ENCODE assay signal across 15 cellular contexts in the genomic region with DNA sequence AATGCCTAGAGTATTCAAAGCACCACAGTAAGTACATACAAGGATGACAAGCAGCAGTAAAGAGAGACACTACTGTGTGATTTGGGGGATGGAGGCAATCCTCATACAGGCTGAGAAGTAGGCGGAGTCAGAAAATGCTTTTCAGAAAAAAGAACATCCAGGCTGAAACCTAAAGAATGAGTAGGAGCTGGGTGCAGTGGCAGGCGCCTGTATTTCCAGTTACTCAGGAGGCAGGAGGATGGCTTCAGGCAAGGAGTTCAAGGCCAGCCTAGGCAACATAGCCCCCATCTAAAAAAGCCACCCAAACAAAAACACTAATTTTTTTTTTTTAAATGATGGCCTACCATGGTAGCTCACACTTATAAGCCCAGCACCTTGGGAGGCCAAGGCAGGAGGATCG. TPM values are rescaled to one million over a fixed set of nuclear protein-coding genes. Genes with fewer than 3 reads are reported as not detected.
DNase-seq lines count a peak whose midpoint lies in the region; ATAC-seq and TF ChIP-seq lines count a peak whose summit lies in the region.
"Had no signal": no experiment of that assay in that cellular context is flagged by ENCODE, and none has a peak within 500 bp of the region (broad histone marks: within the 10 kb centered on the region; RNA-seq: fewer than 3 reads in every experiment).

No MANE protein-coding gene starts in this region.

- no peaks in the 10 kb centered on the region for H3K27me3 Mint-ChIP-seq in activated naive CD8-positive, alpha-beta T cell
- H3K27me3 Mint-ChIP-seq in activated naive CD8-positive, alpha-beta T cell treated with anti-CD3 and anti-CD28 coated beads, Interleukin-2, amount 50 U/mL, for 24 hours, result no peaks in the 10 kb centered on the region
- H3K27me3 Mint-ChIP-seq: activated CD4-positive, alpha-beta T cell treated with anti-CD3 and anti-CD28 coated beads, Interleukin-2, amount 10 ng/mL, durations not matched to agents 24 days and 14 days had no signal

- peak overlapping the region; percentile 61 for H3K27ac Mint-ChIP-seq in activated naive CD8-positive, alpha-beta T cell
- no peak overlapping the region for H3K27ac Mint-ChIP-seq in activated naive CD8-positive, alpha-beta T cell treated with anti-CD3 and anti-CD28 coated beads, Interleukin-2, amount 50 U/mL, for 24 hours
- peak overlapping the region; percentile 10 for H3K27ac Mint-ChIP-seq in stimulated activated effector memory CD8-positive, alpha-beta T cell treated with anti-CD3 and anti-CD28 coated beads, Interleukin-12 subunit alpha, Interleukin-12 subunit beta, amount 100 ng/mL, for 72 hours
- H3K27ac Mint-ChIP-seq: activated CD4-positive, alpha-beta T cell treated with anti-CD3 and anti-CD28 coated beads, Interleukin-2, amount 10 ng/mL, durations not matched to agents 24 days and 14 days; T-helper 1 cell treated with Interleukin-12 subunit alpha and Interleukin-12 subunit beta and Interleukin-4 antibody, amounts not matched to agents 30 μg/mL and 1 μg/mL, for 36 hours had no signal

- no peaks in the 10 kb centered on the region for H3K36me3 ChIP-seq in Peyer's patch
- no peaks in the 10 kb centered on the region for H3K36me3 ChIP-seq in heart right ventricle
- H3K36me3 ChIP-seq: upper lobe of right lung had no signal

- peaks cover 95% of the 10 kb centered on the region for H3K4me1 Mint-ChIP-seq in activated naive CD8-positive, alpha-beta T cell (ENCODE audit: low read depth)
- peaks cover 95% of the 10 kb centered on the region for H3K4me1 Mint-ChIP-seq in activated naive CD8-positive, alpha-beta T cell treated with anti-CD3 and anti-CD28 coated beads, Interleukin-2, amount 50 U/mL, for 24 hours
- peaks cover 90% of the 10 kb centered on the region for H3K4me1 Mint-ChIP-seq in stimulated activated effector memory CD8-positive, alpha-beta T cell treated with anti-CD3 and anti-CD28 coated beads, Interleukin-12 subunit alpha, Interleukin-12 subunit beta, amount 100 ng/mL, for 72 hours

- H3K4me3 ChIP-seq in LNCaP clone FGC (ENCODE audit: low read depth, low read length), result no peak overlapping the region
- no peak overlapping the region for H3K4me3 ChIP-seq in Peyer's patch
- H3K4me3 ChIP-seq in heart right ventricle, result no peak overlapping the region
- H3K4me3 ChIP-seq: upper lobe of right lung had no signal

- 90 to 92% methylated on average over 3 of the region's 3 CpGs for WGBS in heart right ventricle, 2 donors

- intact Hi-C loops in heart right ventricle (cut with DNase I), result loop anchor here in 1 of 10 donors (10.0 kb wide), 1 partner anchor 48 kb away; no protein-coding TSS in a partner anchor

- no peak for DNase-seq in activated naive CD8-positive, alpha-beta T cell treated with anti-CD3 and anti-CD28 coated beads, Interleukin-2, amount 50 U/mL, for 24 hours
- DNase-seq in LNCaP clone FGC (ENCODE audit: low read depth) (peak; percentile 75), Peyer's patch (no peak), heart right ventricle (no peak), substantia nigra (lab: John Stamatoyannopoulos, UW) (no peak)
- DNase-seq in stimulated activated effector memory CD8-positive, alpha-beta T cell treated with anti-CD3 and anti-CD28 coated beads, Interleukin-12 subunit alpha, Interleukin-12 subunit beta, amount 100 ng/mL, for 72 hours (ENCODE audit: low spot score in 2 of 2), result peak in 1 of 2 donors; percentile 51
- DNase-seq: activated CD4-positive, alpha-beta T cell treated with anti-CD3 and anti-CD28 coated beads, Interleukin-2, amount 10 ng/mL, durations not matched to agents 24 days and 14 days; effector memory CD4-positive, alpha-beta T cell; NCI-H1694; stimulated activated CD8-positive, alpha-beta memory T cell treated with anti-CD3 and anti-CD28 coated beads, Interleukin-4, amount 100 ng/mL, for 48 hours; upper lobe of right lung had no signal

- H3K27ac ChIP-seq in Peyer's patch (no peak overlapping the region), heart right ventricle (no peak overlapping the region), substantia nigra (ENCODE audit: low read depth, low read length, poor library complexity, severe bottlenecking) (no peak overlapping the region)
- H3K27ac ChIP-seq: KMS-11, upper lobe of right lung had no signal

- H3K4me3 Mint-ChIP-seq in activated naive CD8-positive, alpha-beta T cell, result peak overlapping the region; percentile 27
- no peak overlapping the region for H3K4me3 Mint-ChIP-seq in activated naive CD8-positive, alpha-beta T cell treated with anti-CD3 and anti-CD28 coated beads, Interleukin-2, amount 50 U/mL, for 24 hours
- peak overlapping the region; percentile 9 for H3K4me3 Mint-ChIP-seq in stimulated activated effector memory CD8-positive, alpha-beta T cell treated with anti-CD3 and anti-CD28 coated beads, Interleukin-12 subunit alpha, Interleukin-12 subunit beta, amount 100 ng/mL, for 72 hours
- H3K4me3 Mint-ChIP-seq: activated CD4-positive, alpha-beta T cell treated with anti-CD3 and anti-CD28 coated beads, Interleukin-2, amount 10 ng/mL, durations not matched to agents 24 days and 14 days; T-helper 1 cell treated with Interleukin-12 subunit alpha and Interleukin-12 subunit beta and Interleukin-4 antibody, amounts not matched to agents 30 μg/mL and 1 μg/mL, for 36 hours had no signal

- H3K9me3 ChIP-seq in Peyer's patch (no peaks in the 10 kb centered on the region), heart right ventricle (no peaks in the 10 kb centered on the region)
- H3K9me3 ChIP-seq: upper lobe of right lung had no signal

- H3K4me1 ChIP-seq in Peyer's patch (peaks cover 0 to 73% (median 25%) of the 10 kb centered on the region in 4 donors), heart right ventricle (peaks cover 8 to 100% (median 87%) of the 10 kb centered on the region in 9 donors)

- no peak for ATAC-seq in activated naive CD8-positive, alpha-beta T cell treated with anti-CD3 and anti-CD28 coated beads, Interleukin-2, amount 50 U/mL, for 24 hours
- ATAC-seq in esophagus mucosa (peak; percentile 50), heart right ventricle (no peak)
- peak; percentile 43 for ATAC-seq in stimulated activated effector memory CD8-positive, alpha-beta T cell treated with anti-CD3 and anti-CD28 coated beads, Interleukin-12 subunit alpha, Interleukin-12 subunit beta, amount 100 ng/mL, for 72 hours
- ATAC-seq: upper lobe of right lung had no signal

- TF ChIP-seq CTCF in LNCaP clone FGC (IDR thresholded peaks at IDR 0.05; ENCODE audit: control insufficient read depth, extremely low read depth, insufficient read depth) (no peak), Peyer's patch (IDR thresholded peaks at IDR 0.05) (no peak), heart right ventricle (IDR thresholded peaks at IDR 0.05) (no peak)

- H3K9me3 Mint-ChIP-seq in activated naive CD8-positive, alpha-beta T cell (ENCODE audit: low read depth), result no peaks in the 10 kb centered on the region
- H3K9me3 Mint-ChIP-seq in activated naive CD8-positive, alpha-beta T cell treated with anti-CD3 and anti-CD28 coated beads, Interleukin-2, amount 50 U/mL, for 24 hours, result no peaks in the 10 kb centered on the region
- H3K9me3 Mint-ChIP-seq in stimulated activated effector memory CD8-positive, alpha-beta T cell treated with anti-CD3 and anti-CD28 coated beads, Interleukin-12 subunit alpha, Interleukin-12 subunit beta, amount 100 ng/mL, for 72 hours, result no peaks in the 10 kb centered on the region
- H3K9me3 Mint-ChIP-seq: activated CD4-positive, alpha-beta T cell treated with anti-CD3 and anti-CD28 coated beads, Interleukin-2, amount 10 ng/mL, durations not matched to agents 24 days and 14 days; T-helper 1 cell treated with Interleukin-12 subunit alpha and Interleukin-12 subunit beta and Interleukin-4 antibody, amounts not matched to agents 30 μg/mL and 1 μg/mL, for 36 hours had no signal

- no peak for TF ChIP-seq POLR2A in Peyer's patch (IDR thresholded peaks at IDR 0.05)

- H3K36me3 Mint-ChIP-seq in activated naive CD8-positive, alpha-beta T cell, result peaks cover 7% of the 10 kb centered on the region
- H3K36me3 Mint-ChIP-seq in activated naive CD8-positive, alpha-beta T cell treated with anti-CD3 and anti-CD28 coated beads, Interleukin-2, amount 50 U/mL, for 24 hours (ENCODE audit: low read depth), result peaks cover 6% of the 10 kb centered on the region
- peaks cover 44% of the 10 kb centered on the region for H3K36me3 Mint-ChIP-seq in stimulated activated effector memory CD8-positive, alpha-beta T cell treated with anti-CD3 and anti-CD28 coated beads, Interleukin-12 subunit alpha, Interleukin-12 subunit beta, amount 100 ng/mL, for 72 hours

- H3K27me3 ChIP-seq in Peyer's patch, result no peaks in the 10 kb centered on the region
- no peaks in the 10 kb centered on the region for H3K27me3 ChIP-seq in heart right ventricle
- H3K27me3 ChIP-seq: upper lobe of right lung had no signal

RNA-seq across cellular contexts. Expression of a gene that starts 10.3 kb away (rescaled TPM):
- total RNA-seq in esophagus mucosa, result 56.2 TPM
- total RNA-seq in Peyer's patch, result 100 to 1,000 TPM in 3 of 4 donors, 10 to 100 TPM in 1; 97.6 to 328 (median 141) TPM
- 10 to 100 TPM; 32.5 to 52.5 (median 42.5) TPM for total RNA-seq in heart right ventricle
- 10 to 100 TPM in 1 of 2 donors, 1 to 10 TPM in 1; 8.2 to 22.8 TPM for polyA plus RNA-seq in heart right ventricle

Comparison
In these comparisons a context has a peak if more than half of its experiments do, and no peak if none do; other contexts are left out.
1. ATAC-seq: peak in esophagus mucosa (single experiment) and stimulated activated effector memory CD8-positive, alpha-beta T cell treated with anti-CD3 and anti-CD28 coated beads, Interleukin-12 subunit alpha, Interleukin-12 subunit beta, amount 100 ng/mL, for 72 hours (single experiment); none in activated naive CD8-positive, alpha-beta T cell treated with anti-CD3 and anti-CD28 coated beads, Interleukin-2, amount 50 U/mL, for 24 hours (single experiment) and heart right ventricle (0 of 8).